In the genomic region with DNA sequence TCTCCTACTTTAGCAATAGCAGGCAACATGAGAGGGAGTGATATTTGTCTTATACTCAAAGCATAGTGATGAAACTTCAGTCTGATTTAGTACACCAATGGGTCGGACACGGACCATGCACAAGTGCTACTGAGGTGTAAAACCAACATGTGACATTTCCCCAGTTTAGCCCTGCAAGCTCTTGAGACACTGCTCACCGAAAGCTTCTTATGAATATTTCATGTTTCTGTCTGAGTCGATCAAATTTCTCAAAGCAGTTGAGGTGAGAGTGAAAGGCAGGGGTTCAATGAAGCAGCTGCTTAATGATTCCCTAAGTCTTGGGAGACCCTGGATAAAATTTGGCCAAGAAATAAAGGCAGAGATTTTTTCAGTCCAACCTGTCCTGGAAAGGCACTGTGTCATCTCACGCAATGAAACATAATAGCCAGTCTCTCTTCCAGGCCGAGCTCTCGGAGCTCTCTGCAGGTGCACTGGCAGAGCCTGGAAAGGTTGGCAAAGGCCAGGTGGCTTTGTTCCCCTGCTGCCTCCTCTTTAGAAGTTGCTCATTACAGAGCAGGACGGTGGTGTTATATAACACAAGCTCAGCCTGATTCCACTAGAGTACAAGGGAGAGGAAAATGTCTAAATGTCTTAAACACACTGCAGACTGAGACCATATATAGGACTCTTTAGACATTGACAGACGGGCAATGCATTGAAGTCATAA, we compare ENCODE assay signal across 9 cellular contexts. TPM values are rescaled to one million over a fixed set of nuclear protein-coding genes. Genes with fewer than 3 reads are reported as not detected.
DNase-seq lines count a peak whose midpoint lies in the region; ATAC-seq and TF ChIP-seq lines count a peak whose summit lies in the region.
"Had no signal": no experiment of that assay in that cellular context is flagged by ENCODE, and none has a peak within 500 bp of the region (broad histone marks: within the 10 kb centered on the region; RNA-seq: fewer than 3 reads in every experiment).

No MANE protein-coding gene starts in this region.

- no peak overlapping the region for H3K4me3 Mint-ChIP-seq in stimulated activated naive CD8-positive, alpha-beta T cell treated with anti-CD3 and anti-CD28 coated beads, Interleukin-15, amount 100 ng/mL, for 72 hours
- no peak overlapping the region for H3K4me3 Mint-ChIP-seq in glutamatergic neuron (ENCODE audit: unreplicated experiment)
- H3K4me3 Mint-ChIP-seq: T-cell had no signal

- TF ChIP-seq EP300 in tibial nerve (IDR thresholded peaks at IDR 0.05): no peak

- H3K9me3 Mint-ChIP-seq in stimulated activated naive CD8-positive, alpha-beta T cell treated with anti-CD3 and anti-CD28 coated beads, Interleukin-15, amount 100 ng/mL, for 72 hours: no peaks in the 10 kb centered on the region
- no peaks in the 10 kb centered on the region for H3K9me3 Mint-ChIP-seq in glutamatergic neuron (ENCODE audit: unreplicated experiment)
- H3K9me3 Mint-ChIP-seq: T-cell had no signal

- no peaks in the 10 kb centered on the region for H3K27me3 Mint-ChIP-seq in stimulated activated naive CD8-positive, alpha-beta T cell treated with anti-CD3 and anti-CD28 coated beads, Interleukin-15, amount 100 ng/mL, for 72 hours
- H3K27me3 Mint-ChIP-seq in glutamatergic neuron (ENCODE audit: unreplicated experiment): no peaks in the 10 kb centered on the region
- H3K27me3 Mint-ChIP-seq: T-cell had no signal

- ATAC-seq in stimulated activated naive CD8-positive, alpha-beta T cell treated with anti-CD3 and anti-CD28 coated beads, Interleukin-15, Interleukin-2, amounts not matched to agents 100 U/mL and 50 U/mL, for 24 hours: peak; percentile 23
- ATAC-seq in stimulated activated naive CD8-positive, alpha-beta T cell treated with anti-CD3 and anti-CD28 coated beads, Interleukin-15, amount 100 ng/mL, for 72 hours: no peak
- peak; percentile 97 for ATAC-seq in HG02973 (IDR thresholded peaks at IDR 0.05; ENCODE audit: unreplicated experiment)

- H3K9me3 ChIP-seq in tibial nerve: no peaks in the 10 kb centered on the region

- H3K4me1 Mint-ChIP-seq in stimulated activated naive CD8-positive, alpha-beta T cell treated with anti-CD3 and anti-CD28 coated beads, Interleukin-15, amount 100 ng/mL, for 72 hours: peaks cover 9% of the 10 kb centered on the region
- H3K4me1 Mint-ChIP-seq in glutamatergic neuron (ENCODE audit: low read depth, unreplicated experiment): peaks cover 19% of the 10 kb centered on the region

- H3K36me3 ChIP-seq in tibial nerve: no peaks in the 10 kb centered on the region

- no peak overlapping the region for H3K27ac Mint-ChIP-seq in stimulated activated naive CD8-positive, alpha-beta T cell treated with anti-CD3 and anti-CD28 coated beads, Interleukin-15, amount 100 ng/mL, for 72 hours
- H3K27ac Mint-ChIP-seq in glutamatergic neuron (ENCODE audit: unreplicated experiment): no peak overlapping the region
- H3K27ac Mint-ChIP-seq: T-cell had no signal

- H3K27me3 ChIP-seq in tibial nerve: no peaks in the 10 kb centered on the region

- H3K4me1 ChIP-seq in tibial nerve: peaks cover 0 to 43% (median 6%) of the 10 kb centered on the region in 4 donors

- H3K4me3 ChIP-seq in tibial nerve: no peak overlapping the region

- WGBS in tibial nerve, 2 donors: 85 to 90% methylated on average over 9 of the region's 9 CpGs

- TF ChIP-seq CTCF in tibial nerve (IDR thresholded peaks at IDR 0.05) (no peak), glutamatergic neuron (IDR thresholded peaks at IDR 0.05; ENCODE audit: partially characterized antibody, unreplicated experiment) (no peak)

- TF ChIP-seq POLR2A in tibial nerve (IDR thresholded peaks at IDR 0.05): no peak

- no peak overlapping the region for H3K27ac ChIP-seq in tibial nerve

- DNase-seq in stimulated activated naive CD8-positive, alpha-beta T cell treated with anti-CD3 and anti-CD28 coated beads, Interleukin-15, Interleukin-2, amounts not matched to agents 100 U/mL and 50 U/mL, for 24 hours: no peak
- DNase-seq in stimulated activated naive CD8-positive, alpha-beta T cell treated with anti-CD3 and anti-CD28 coated beads, Interleukin-15, amount 100 ng/mL, for 72 hours: no peak
- peak; percentile 63 for DNase-seq in NCI-H2171 (lab: John Stamatoyannopoulos, UW)
- DNase-seq in tibial nerve (ENCODE audit: low spot score in 2 of 2): no peak
- no peak for DNase-seq in glutamatergic neuron
- DNase-seq in NCI-H748 (lab: John Stamatoyannopoulos, UW; ENCODE audit: unreplicated experiment): no peak
- no peak for DNase-seq in kidney glomerular epithelial cell (lab: John Stamatoyannopoulos, UW)

- H3K36me3 Mint-ChIP-seq in glutamatergic neuron (ENCODE audit: unreplicated experiment): peaks cover 4% of the 10 kb centered on the region
- H3K36me3 Mint-ChIP-seq: T-cell had no signal

RNA-seq across cellular contexts. Expression of a gene that starts 33.9 kb away (rescaled TPM):
- 10 to 100 TPM; 41.0 to 99.3 (median 62.4) TPM for total RNA-seq in tibial nerve
- 51.4 TPM for total RNA-seq in glutamatergic neuron (ENCODE audit: unreplicated experiment)

RNA-seq across cellular contexts. Expression of a gene that starts 50.5 kb away (rescaled TPM):
- total RNA-seq in tibial nerve (100 to 1,000 TPM; 208 to 639 (median 443) TPM), glutamatergic neuron (ENCODE audit: unreplicated experiment) (22.8 TPM)
